Comparison of ENCODE assay signal across 15 cellular contexts in the genomic region with DNA sequence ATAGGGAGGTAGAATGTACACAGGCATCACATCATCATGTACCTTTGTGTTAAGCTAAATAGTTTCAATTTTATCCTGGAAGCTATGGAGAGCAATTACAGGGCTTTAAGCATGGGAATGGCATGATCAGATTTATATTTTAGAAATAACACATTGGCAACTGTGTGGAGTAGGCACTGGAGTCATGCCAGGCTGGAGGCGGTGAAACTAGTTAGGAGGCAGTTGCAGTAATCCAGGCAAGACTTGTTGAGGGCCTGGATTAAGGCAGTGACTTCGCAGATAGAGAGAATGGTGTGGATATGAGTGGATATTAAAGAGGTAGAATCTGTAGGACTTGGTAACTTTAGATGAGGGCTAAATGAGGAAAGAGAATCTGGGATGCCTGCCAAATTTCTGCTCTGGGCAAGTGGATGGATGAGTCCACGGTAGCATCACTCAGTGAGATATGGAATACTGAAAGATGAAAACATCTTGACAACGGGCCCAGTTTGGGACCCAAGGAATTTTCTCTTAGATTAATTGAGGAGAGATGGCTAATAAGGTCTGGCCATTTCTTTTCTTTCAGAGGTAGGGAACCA.
"Had no signal": no experiment of that assay in that cellular context is flagged by ENCODE, and none has a peak within 500 bp of the region (broad histone marks: within the 10 kb centered on the region; RNA-seq: fewer than 3 reads in every experiment).

No MANE protein-coding gene starts in this region.

- H3K9me3 Mint-ChIP-seq: activated T-helper 2 cell treated with anti-CD3 and anti-CD28 coated beads, Interferon-gamma antibody, Interleukin-2, Interleukin-4, amounts not matched to agents 10 μg/mL and 5 μg/mL and 100 μg/mL, durations not matched to agents 14 hours and 24 hours and 36 hours had no signal

- DNase-seq: activated B cell treated with CpG ODN at 0.5 μM for 24 hours; activated CD4-positive, alpha-beta T cell treated with anti-CD3 and anti-CD28 coated beads, Interleukin-2, amount 50 U/mL, for 1 hour; activated naive CD4-positive, alpha-beta T cell treated with anti-CD3 and anti-CD28 coated beads, Interleukin-2, amount 50 U/mL, for 16 hours; amniotic stem cell; effector memory CD8-positive, alpha-beta T cell; gastrocnemius medialis; kidney; naive B cell; pancreas; stimulated activated CD4-positive, alpha-beta T cell treated with anti-CD3 and anti-CD28 coated beads, Interleukin-4, amount 100 ng/mL, for 1 hour; stimulated activated CD8-positive, alpha-beta memory T cell treated with anti-CD3 and anti-CD28 coated beads, Interleukin-4, amount 100 ng/mL, for 48 hours; stimulated activated naive CD8-positive, alpha-beta T cell treated with anti-CD3 and anti-CD28 coated beads, Interleukin-15, Interleukin-2, amounts not matched to agents 100 U/mL and 50 U/mL, for 24 hours had no signal

- H3K36me3 Mint-ChIP-seq: brain had no signal

- H3K4me1 Mint-ChIP-seq: activated B cell treated with CpG ODN at 0.5 μM for 24 hours had no signal

- H3K4me3 Mint-ChIP-seq: activated B cell treated with CpG ODN at 0.5 μM for 24 hours; brain; dendritic cell treated with granulocyte-macrophage colony-stimulating factor and Interleukin-4, amounts not matched to agents 40 ng/mL and 50 ng/mL, for 4 days; effector memory CD8-positive, alpha-beta T cell; naive B cell had no signal

- H3K27ac Mint-ChIP-seq: activated B cell treated with CpG ODN at 0.5 μM for 24 hours; activated T-helper 2 cell treated with anti-CD3 and anti-CD28 coated beads, Interferon-gamma antibody, Interleukin-2, Interleukin-4, amounts not matched to agents 10 μg/mL and 5 μg/mL and 100 μg/mL, durations not matched to agents 14 hours and 24 hours and 36 hours; brain; dendritic cell treated with granulocyte-macrophage colony-stimulating factor and Interleukin-4, amounts not matched to agents 40 ng/mL and 50 ng/mL, for 4 days had no signal
